In the genomic region with DNA sequence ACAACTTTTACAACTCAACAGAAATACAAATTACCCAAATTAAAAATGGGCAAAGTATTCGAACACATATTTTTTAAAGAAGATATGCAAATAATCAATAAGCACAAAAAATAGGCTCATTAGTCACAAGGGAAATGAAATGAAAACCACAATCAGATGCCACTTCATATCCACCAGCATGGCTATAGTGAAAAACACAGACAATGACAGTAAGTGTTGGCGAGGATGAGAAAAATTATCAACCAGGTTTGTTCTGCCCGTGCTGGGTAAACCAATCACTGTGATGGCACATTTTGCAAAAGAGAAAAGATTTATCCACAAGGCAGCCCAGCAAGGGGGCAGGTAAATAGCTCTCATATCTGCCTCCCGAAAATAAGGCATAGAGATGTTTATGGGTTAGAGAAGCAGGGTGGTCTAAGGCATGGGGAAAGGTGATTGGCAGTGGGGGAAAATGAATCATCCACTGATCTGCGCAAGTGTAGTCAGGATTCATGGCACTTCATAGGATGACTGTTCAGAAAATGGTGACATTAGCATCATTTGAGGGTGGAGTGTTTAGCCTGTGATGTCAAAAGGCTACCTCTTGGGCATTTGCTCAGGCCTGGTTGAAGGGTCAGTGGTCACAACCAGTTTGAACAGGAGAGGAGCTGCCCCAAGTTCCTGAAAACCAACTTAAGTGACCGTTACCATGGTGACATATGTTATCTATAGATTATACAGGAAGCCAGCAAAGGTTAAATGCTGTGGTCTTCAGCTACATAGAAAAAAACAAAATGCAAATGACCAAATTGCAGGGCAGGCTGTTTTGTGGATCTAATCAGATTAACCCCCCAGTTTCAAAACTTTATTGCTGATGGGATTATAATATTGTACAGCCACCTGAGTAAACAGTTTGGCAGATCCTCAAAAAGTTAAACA, we compare ENCODE assay signal across 18 cellular contexts. TPM values are rescaled to one million over a fixed set of nuclear protein-coding genes. Genes with fewer than 3 reads are reported as not detected.
DNase-seq lines count a peak whose midpoint lies in the region; ATAC-seq and TF ChIP-seq lines count a peak whose summit lies in the region.
"Had no signal": no experiment of that assay in that cellular context is flagged by ENCODE, and none has a peak within 500 bp of the region (broad histone marks: within the 10 kb centered on the region; RNA-seq: fewer than 3 reads in every experiment).

No MANE protein-coding gene starts in this region.

- H3K27me3 ChIP-seq in PC-9 (ENCODE audit: insufficient read depth, low read depth): no peaks in the 10 kb centered on the region
- H3K27me3 ChIP-seq: brain microvascular endothelial cell, SJSA1 had no signal

- TF ChIP-seq CTCF in PC-9 (conservative IDR thresholded peaks at IDR 0.05): no peak

- ATAC-seq in activated CD8-positive, alpha-beta memory T cell treated with anti-CD3 and anti-CD28 coated beads, Interleukin-2, amount 10 ng/mL, durations not matched to agents 7 days and 5 days: no peak
- ATAC-seq in HG03342 (IDR thresholded peaks at IDR 0.05; ENCODE audit: unreplicated experiment) (peak; percentile 56), GM19467 (IDR thresholded peaks at IDR 0.05; ENCODE audit: unreplicated experiment) (no peak), GM21576 (IDR thresholded peaks at IDR 0.05; ENCODE audit: unreplicated experiment) (no peak)
- peak; percentile 60 for ATAC-seq in stimulated activated memory B cell treated with anti-CD40 and anti-IgM and Interleukin-4, amounts not matched to agents 10 μg/mL and 1 μg/mL and 100 μg/mL, for 72 hours

- H3K4me1 ChIP-seq in PC-9 (replicated peaks; ENCODE audit: insufficient read depth): no peaks in the 10 kb centered on the region
- H3K4me1 ChIP-seq: SJSA1 had no signal

- peaks cover 37% of the 10 kb centered on the region for H3K36me3 Mint-ChIP-seq in activated CD8-positive, alpha-beta memory T cell treated with anti-CD3 and anti-CD28 coated beads, Interleukin-2, amount 10 ng/mL, durations not matched to agents 7 days and 5 days
- H3K36me3 Mint-ChIP-seq in activated CD4-positive, alpha-beta memory T cell treated with anti-CD3 and anti-CD28 coated beads for 36 hours: peaks cover 43% of the 10 kb centered on the region
- H3K36me3 Mint-ChIP-seq in stimulated activated memory B cell treated with anti-CD40 and anti-IgM and Interleukin-4, amounts not matched to agents 10 μg/mL and 1 μg/mL and 100 μg/mL, for 72 hours: peaks cover 73% of the 10 kb centered on the region

- H3K27me3 Mint-ChIP-seq in activated CD8-positive, alpha-beta memory T cell treated with anti-CD3 and anti-CD28 coated beads, Interleukin-2, amount 10 ng/mL, durations not matched to agents 7 days and 5 days: no peaks in the 10 kb centered on the region
- no peaks in the 10 kb centered on the region for H3K27me3 Mint-ChIP-seq in activated CD4-positive, alpha-beta memory T cell treated with anti-CD3 and anti-CD28 coated beads for 36 hours
- no peaks in the 10 kb centered on the region for H3K27me3 Mint-ChIP-seq in stimulated activated memory B cell treated with anti-CD40 and anti-IgM and Interleukin-4, amounts not matched to agents 10 μg/mL and 1 μg/mL and 100 μg/mL, for 72 hours
- H3K27me3 Mint-ChIP-seq: dendritic cell treated with granulocyte-macrophage colony-stimulating factor and Interleukin-4, amounts not matched to agents 40 ng/mL and 50 ng/mL, for 4 days had no signal

- no peak overlapping the region for H3K4me2 ChIP-seq in PC-9

- DNase-seq in activated CD8-positive, alpha-beta memory T cell treated with anti-CD3 and anti-CD28 coated beads, Interleukin-2, amount 10 ng/mL, durations not matched to agents 7 days and 5 days: no peak
- no peak for DNase-seq in activated CD8-positive, alpha-beta memory T cell treated with anti-CD3 and anti-CD28 coated beads, Interleukin-2, amount 50 U/mL, for 4 hours
- DNase-seq in activated CD4-positive, alpha-beta memory T cell treated with anti-CD3 and anti-CD28 coated beads for 36 hours: no peak
- no peak for DNase-seq in PC-9
- DNase-seq: ACHN; activated naive CD4-positive, alpha-beta T cell; brain microvascular endothelial cell; EL; MM.1S; NCI-H1930; NCI-H524 had no signal

- CTCF ChIA-PET in activated CD8-positive, alpha-beta memory T cell treated with anti-CD3 and anti-CD28 coated beads, Interleukin-2, amount 10 ng/mL, durations not matched to agents 7 days and 5 days (lab: Charles Lee): interaction anchor here (0.9 kb wide), 1 partner anchor 493 kb away, joined by 3 read pairs; no protein-coding TSS in a partner anchor
- CTCF ChIA-PET in activated CD4-positive, alpha-beta memory T cell treated with anti-CD3 and anti-CD28 coated beads for 36 hours (lab: Charles Lee): no interaction called here
- CTCF ChIA-PET in PC-9 (lab: Charles Lee): no interaction called here

- no peak overlapping the region for H2AFZ ChIP-seq in PC-9

- intact Hi-C loops in activated CD4-positive, alpha-beta memory T cell treated with anti-CD3 and anti-CD28 coated beads for 36 hours (cut with micrococcal nuclease): no loop called here
- intact Hi-C loops in PC-9 (cut with micrococcal nuclease; ENCODE audit: unreplicated experiment): no loop called here

- no peaks in the 10 kb centered on the region for H3K9me2 ChIP-seq in PC-9 (ENCODE audit: insufficient read depth)

- H3K9me3 Mint-ChIP-seq in activated CD8-positive, alpha-beta memory T cell treated with anti-CD3 and anti-CD28 coated beads, Interleukin-2, amount 10 ng/mL, durations not matched to agents 7 days and 5 days (ENCODE audit: low read depth): no peaks in the 10 kb centered on the region
- H3K9me3 Mint-ChIP-seq in activated CD4-positive, alpha-beta memory T cell treated with anti-CD3 and anti-CD28 coated beads for 36 hours: no peaks in the 10 kb centered on the region
- H3K9me3 Mint-ChIP-seq in stimulated activated memory B cell treated with anti-CD40 and anti-IgM and Interleukin-4, amounts not matched to agents 10 μg/mL and 1 μg/mL and 100 μg/mL, for 72 hours: no peaks in the 10 kb centered on the region
- H3K9me3 Mint-ChIP-seq: dendritic cell treated with granulocyte-macrophage colony-stimulating factor and Interleukin-4, amounts not matched to agents 40 ng/mL and 50 ng/mL, for 4 days had no signal

- no peak overlapping the region for H3K4me3 Mint-ChIP-seq in activated CD8-positive, alpha-beta memory T cell treated with anti-CD3 and anti-CD28 coated beads, Interleukin-2, amount 10 ng/mL, durations not matched to agents 7 days and 5 days
- H3K4me3 Mint-ChIP-seq in activated CD4-positive, alpha-beta memory T cell treated with anti-CD3 and anti-CD28 coated beads for 36 hours: no peak overlapping the region
- H3K4me3 Mint-ChIP-seq in stimulated activated memory B cell treated with anti-CD40 and anti-IgM and Interleukin-4, amounts not matched to agents 10 μg/mL and 1 μg/mL and 100 μg/mL, for 72 hours: peak overlapping the region; percentile 10
- H3K4me3 Mint-ChIP-seq: dendritic cell treated with granulocyte-macrophage colony-stimulating factor and Interleukin-4, amounts not matched to agents 40 ng/mL and 50 ng/mL, for 4 days; neural crest cell had no signal

- peaks cover 10% of the 10 kb centered on the region for H3K4me1 Mint-ChIP-seq in activated CD8-positive, alpha-beta memory T cell treated with anti-CD3 and anti-CD28 coated beads, Interleukin-2, amount 10 ng/mL, durations not matched to agents 7 days and 5 days
- peaks cover 13% of the 10 kb centered on the region for H3K4me1 Mint-ChIP-seq in activated CD4-positive, alpha-beta memory T cell treated with anti-CD3 and anti-CD28 coated beads for 36 hours (ENCODE audit: low read depth)
- peaks cover 20% of the 10 kb centered on the region for H3K4me1 Mint-ChIP-seq in stimulated activated memory B cell treated with anti-CD40 and anti-IgM and Interleukin-4, amounts not matched to agents 10 μg/mL and 1 μg/mL and 100 μg/mL, for 72 hours

- POLR2A ChIA-PET in activated CD4-positive, alpha-beta memory T cell treated with anti-CD3 and anti-CD28 coated beads for 36 hours (lab: Charles Lee): interaction anchor here (0.6 kb wide), 1 partner anchor 88 kb away, joined by 3 read pairs; no protein-coding TSS in a partner anchor
- POLR2A ChIA-PET in PC-9 (lab: Charles Lee; ENCODE audit: unreplicated experiment): no interaction called here

- H3K9me3 ChIP-seq in PC-9 (ENCODE audit: insufficient read depth, low read depth): no peaks in the 10 kb centered on the region
- H3K9me3 ChIP-seq: SJSA1 had no signal

- no peaks in the 10 kb centered on the region for H4K20me1 ChIP-seq in PC-9 (ENCODE audit: insufficient read depth)

- H3K4me3 ChIP-seq in PC-9: no peak overlapping the region
- H3K4me3 ChIP-seq: SJSA1 had no signal

- peak overlapping the region; percentile 31 for H3K27ac Mint-ChIP-seq in activated CD8-positive, alpha-beta memory T cell treated with anti-CD3 and anti-CD28 coated beads, Interleukin-2, amount 10 ng/mL, durations not matched to agents 7 days and 5 days
- peak overlapping the region; percentile 42 for H3K27ac Mint-ChIP-seq in activated CD4-positive, alpha-beta memory T cell treated with anti-CD3 and anti-CD28 coated beads for 36 hours
- peak overlapping the region; percentile 73 for H3K27ac Mint-ChIP-seq in stimulated activated memory B cell treated with anti-CD40 and anti-IgM and Interleukin-4, amounts not matched to agents 10 μg/mL and 1 μg/mL and 100 μg/mL, for 72 hours
- H3K27ac Mint-ChIP-seq: dendritic cell treated with granulocyte-macrophage colony-stimulating factor and Interleukin-4, amounts not matched to agents 40 ng/mL and 50 ng/mL, for 4 days had no signal

- H3K36me3 ChIP-seq in PC-9 (ENCODE audit: low read depth): peaks cover 5% of the 10 kb centered on the region; the same call in 1 of the 2 replicates

- peaks cover 37% of the 10 kb centered on the region for H3F3A ChIP-seq in PC-9 (ENCODE audit: insufficient read depth, low read depth)

- no peak overlapping the region for H3K27ac ChIP-seq in PC-9
- H3K27ac ChIP-seq: brain microvascular endothelial cell, SJSA1 had no signal

- no peaks in the 10 kb centered on the region for H3K79me2 ChIP-seq in PC-9 (ENCODE audit: low read depth)

- BruUV-seq in PC-9 (replicated peaks; lab: Mats Ljungman, UMichigan): no TSS peak

RNA-seq across cellular contexts. Expression of a gene that starts 8.0 kb away (rescaled TPM):
- under 1 TPM; 0.38 to 0.80 TPM for total RNA-seq in activated CD8-positive, alpha-beta memory T cell treated with anti-CD3 and anti-CD28 coated beads, Interleukin-2, amount 10 ng/mL, durations not matched to agents 7 days and 5 days
- total RNA-seq in activated CD4-positive, alpha-beta memory T cell treated with anti-CD3 and anti-CD28 coated beads for 36 hours: under 1 TPM; 0.33 to 0.80 TPM
- total RNA-seq in PC-9 (2021): 3.1 and 4.1 TPM in 2 replicates

RNA-seq across cellular contexts. Expression of a gene that starts 47.2 kb away (rescaled TPM):
- total RNA-seq in activated CD8-positive, alpha-beta memory T cell treated with anti-CD3 and anti-CD28 coated beads, Interleukin-2, amount 10 ng/mL, durations not matched to agents 7 days and 5 days: 100 to 1,000 TPM in 1 of 2 experiments, 10 to 100 TPM in 1; 80.4 to 113 TPM
- total RNA-seq in activated CD4-positive, alpha-beta memory T cell treated with anti-CD3 and anti-CD28 coated beads for 36 hours: 100 to 1,000 TPM; 138 to 143 TPM
- total RNA-seq in PC-9 (2021): 149 and 154 TPM in 2 replicates

Comparison
In these comparisons a context has a peak if more than half of its experiments do, and no peak if none do; other contexts are left out.
1. ATAC-seq: peak in HG03342 (single experiment) and stimulated activated memory B cell treated with anti-CD40 and anti-IgM and Interleukin-4, amounts not matched to agents 10 μg/mL and 1 μg/mL and 100 μg/mL, for 72 hours (single experiment); none in activated CD8-positive, alpha-beta memory T cell treated with anti-CD3 and anti-CD28 coated beads, Interleukin-2, amount 10 ng/mL, durations not matched to agents 7 days and 5 days (single experiment), GM19467 (single experiment) and GM21576 (single experiment).
2. Peak in every context shown above with its lines, with median percentiles within 50 percentile points of each other: H3K27ac Mint-ChIP-seq.